9 cellular contexts compared by ENCODE assay signal in the genomic region with DNA sequence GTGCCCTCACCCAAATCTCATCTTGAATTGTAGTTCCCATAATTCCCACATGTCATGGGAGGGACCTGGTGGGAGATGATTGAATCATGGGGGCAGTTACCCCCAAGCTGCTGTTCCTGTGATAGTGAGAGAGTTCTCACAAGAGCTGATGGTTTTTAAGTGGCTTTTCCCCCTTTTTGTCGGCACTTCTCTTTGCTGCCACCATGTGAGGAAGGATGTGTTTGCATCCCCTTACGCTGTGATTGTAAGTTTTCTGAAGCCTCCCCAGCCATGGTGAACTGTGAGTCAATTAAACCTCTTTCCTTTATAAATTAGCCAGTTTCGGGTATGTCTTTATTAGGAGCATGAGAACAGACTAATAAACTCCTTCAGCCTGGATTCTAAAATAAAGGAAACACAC. TPM values are rescaled to one million over a fixed set of nuclear protein-coding genes. Genes with fewer than 3 reads are reported as not detected.
DNase-seq lines count a peak whose midpoint lies in the region; ATAC-seq and TF ChIP-seq lines count a peak whose summit lies in the region.
"Not testable (repeated sequence)": the region's sequence is repeated elsewhere in the genome, so short reads cannot be mapped to it uniquely, and the experiment has no call there.
"Had no signal": no experiment of that assay in that cellular context is flagged by ENCODE, and none has a peak within 500 bp of the region (broad histone marks: within the 10 kb centered on the region; RNA-seq: fewer than 3 reads in every experiment).

No MANE protein-coding gene starts in this region.

- H4K20me1 ChIP-seq in Karpas-422 (ENCODE audit: insufficient read depth, low read depth, low read length); osteoblast (ENCODE audit: insufficient read depth, low read length): not testable (repeated sequence)

- H2AFZ ChIP-seq in Karpas-422 (ENCODE audit: low read length); osteoblast (ENCODE audit: low read length): not testable (repeated sequence)

- H3K4me2 ChIP-seq in Karpas-422 (ENCODE audit: low read depth, low read length, poor library complexity, severe bottlenecking); osteoblast (ENCODE audit: insufficient read depth, low read length): not testable (repeated sequence)

- not testable (repeated sequence) for ATAC-seq in RWPE2 (ENCODE audit: low read depth)

- TF ChIP-seq CTCF in 22Rv1 (IDR thresholded peaks at IDR 0.05), result peak; percentile 33; the same call in 1 of the 2 replicates
- peak; percentile 15 for TF ChIP-seq CTCF in RWPE2 (IDR thresholded peaks at IDR 0.05; ENCODE audit: poor library complexity, severe bottlenecking)
- TF ChIP-seq CTCF in astrocyte of the spinal cord (IDR thresholded peaks at IDR 0.05; ENCODE audit: low read depth, low read length), result peak; percentile 26
- TF ChIP-seq CTCF in fibroblast of the aortic adventitia (IDR thresholded peaks at IDR 0.05; ENCODE audit: insufficient read depth, low read length), result peak; percentile 42
- TF ChIP-seq CTCF in osteoblast (IDR thresholded peaks at IDR 0.05; ENCODE audit: extremely low read depth, low read depth, low read length), result peak; percentile 17

- H3K27me3 ChIP-seq in Karpas-422 (ENCODE audit: low read length); RWPE2 (ENCODE audit: insufficient read depth, poor library complexity, severe bottlenecking); osteoblast (ENCODE audit: insufficient read depth, low read length): not testable (repeated sequence)

- H3K9me2 ChIP-seq in Karpas-422 (replicated peaks; ENCODE audit: insufficient read depth, low read length), result not testable (repeated sequence)

- H3K4me1 ChIP-seq in Karpas-422 (ENCODE audit: low read length); RWPE2 (ENCODE audit: insufficient read depth, poor library complexity, severe bottlenecking); osteoblast (ENCODE audit: insufficient read depth, low read length): not testable (repeated sequence)

- in situ Hi-C loops in astrocyte of the spinal cord (cut with HindIII; ENCODE audit: low sequenced_read_pairs), result not testable (repeated sequence)

- H3K36me3 ChIP-seq in Karpas-422 (ENCODE audit: insufficient read depth, low read length); RWPE2 (ENCODE audit: low read depth); osteoblast (ENCODE audit: insufficient read depth, low read length): not testable (repeated sequence)

- H3K9ac ChIP-seq in Karpas-422 (ENCODE audit: low read length), result not testable (repeated sequence)

- not testable (repeated sequence) for H3K9me3 ChIP-seq in Karpas-422 (ENCODE audit: low read length); RWPE2 (ENCODE audit: severe bottlenecking); osteoblast (ENCODE audit: low read depth, low read length)

- not testable (repeated sequence) for H3K4me3 ChIP-seq in Karpas-422 (ENCODE audit: low read length); RWPE2 (ENCODE audit: severe bottlenecking); astrocyte of the spinal cord (ENCODE audit: low read depth, low read length); fibroblast of the aortic adventitia (ENCODE audit: low read depth, low read length); osteoblast (ENCODE audit: insufficient read depth, low read length)

- DNase-seq in ELF-1 (ENCODE audit: low read depth, low spot score) (peak; percentile 19), Karpas-422 (peak; percentile 43), NCI-H748 (lab: John Stamatoyannopoulos, UW; ENCODE audit: unreplicated experiment) (peak; percentile 19), fibroblast of the aortic adventitia (ENCODE audit: low read depth) (peak; percentile 22)
- not testable (repeated sequence) for DNase-seq in RWPE2 (ENCODE audit: low spot score); astrocyte of the spinal cord (ENCODE audit: low read depth, low spot score); osteoblast (ENCODE audit: insufficient read length, low spot score, missing footprints)

- not testable (repeated sequence) for H3K79me2 ChIP-seq in Karpas-422 (ENCODE audit: low read length); osteoblast (ENCODE audit: insufficient read depth, low read length)

- H3K27ac ChIP-seq in 22Rv1; Karpas-422 (ENCODE audit: low read length); RWPE2 (ENCODE audit: poor library complexity, severe bottlenecking); osteoblast (ENCODE audit: low read depth, low read length): not testable (repeated sequence)

RNA-seq across cellular contexts. Expression of a gene that starts 57.2 kb away (rescaled TPM):
- total RNA-seq in Karpas-422 (2014; rRNA removed; shearing (Covaris generic); ENCODE audit: low replicate concordance), result 0.30 TPM in 1 of 2 replicates, not detected in the other
- total RNA-seq in fibroblast of the aortic adventitia (ENCODE audit: low replicate concordance) (1.8 and 2.7 TPM in 2 replicates), osteoblast (not detected in 2 replicates)
- total RNA-seq: IMR-90 had no signal
